1 cellular context compared by ENCODE assay signal in genomic region chr2:128364441-128364911, GRCh38.
TF ChIP-seq lines count a peak whose summit lies in the region.

No MANE protein-coding gene starts in this region.

TF ChIP-seq in endothelial cell of umbilical vein, 7 proteins besides CTCF, POLR2A, EP300 and RAD21 (continued from another document):
- TF ChIP-seq JUN (IDR thresholded peaks at IDR 0.05; ENCODE audit: borderline replicate concordance, insufficient read depth, insufficient read length, low read depth) (no peak), FOS (IDR thresholded peaks at IDR 0.05; ENCODE audit: borderline replicate concordance, insufficient read depth, low read length) (no peak), POLR2AphosphoS5 (IDR thresholded peaks at IDR 0.05; ENCODE audit: insufficient read depth, low read depth, low read length) (no peak), MAX (IDR thresholded peaks at IDR 0.05; ENCODE audit: insufficient read depth, insufficient read length) (no peak)
TF ChIP-seq in endothelial cell of umbilical vein: peak in this region for 0.
